ENCODE assay signal across 2 cellular contexts in genomic region chr1:67889466-67889865, GRCh38.
TF ChIP-seq lines count a peak whose summit lies in the region.

No MANE protein-coding gene starts in this region.

TF ChIP-seq in K562, 482 proteins besides CTCF, POLR2A, EP300 and RAD21 (continues in another document):
- TF ChIP-seq SETDB1 (IDR thresholded peaks at IDR 0.05; ENCODE audit: low read length) (no peak), EWSR1 (IDR thresholded peaks at IDR 0.05; ENCODE audit: borderline replicate concordance, low read depth, partially characterized antibody) (no peak), RBBP5 (IDR thresholded peaks at IDR 0.05; ENCODE audit: borderline replicate concordance, insufficient read depth, low read length, poor library complexity, severe bottlenecking) (no peak), ZNF79 (CRISPR knock-in tag; IDR thresholded peaks at IDR 0.05; ENCODE audit: low read depth) (no peak), ZNF408 (CRISPR knock-in tag; IDR thresholded peaks at IDR 0.05; ENCODE audit: low read depth) (no peak), ZNF134 (CRISPR knock-in tag; conservative IDR thresholded peaks at IDR 0.05) (no peak), ZNF518B (CRISPR knock-in tag; IDR thresholded peaks at IDR 0.05) (no peak), ZNF507 (tag; conservative IDR thresholded peaks at IDR 0.05) (no peak), ELK1 (CRISPR knock-in tag; IDR thresholded peaks at IDR 0.05) (no peak), SIN3A (IDR thresholded peaks at IDR 0.05; ENCODE audit: borderline replicate concordance in 2 of 2, control insufficient read depth in 1 of 2, low read depth in 2 of 2, low read length in 2 of 2) (no peak), GABPA (tag; conservative IDR thresholded peaks at IDR 0.05; ENCODE audit: low read depth) (no peak), ZBTB43 (CRISPR knock-in tag; IDR thresholded peaks at IDR 0.05) (no peak), CREBBP (IDR thresholded peaks at IDR 0.05; ENCODE audit: low read depth, low read length) (no peak), ZFPM2 (CRISPR knock-in tag; IDR thresholded peaks at IDR 0.05) (no peak), ZNF561 (CRISPR knock-in tag; conservative IDR thresholded peaks at IDR 0.05) (no peak), ZNF316 (IDR thresholded peaks at IDR 0.05) (no peak), PRDM10 (IDR thresholded peaks at IDR 0.05; ENCODE audit: partially characterized antibody) (no peak)

TF ChIP-seq in HEK293T, 16 proteins besides CTCF, POLR2A, EP300 and RAD21:
- TF ChIP-seq TARDBP (IDR thresholded peaks at IDR 0.05) (no peak), BHLHE40 (IDR thresholded peaks at IDR 0.05; ENCODE audit: borderline replicate concordance) (no peak), FOXA1 (IDR thresholded peaks at IDR 0.05) (no peak), LEF1 (IDR thresholded peaks at IDR 0.05; ENCODE audit: borderline replicate concordance) (no peak), SP1 (IDR thresholded peaks at IDR 0.05) (no peak), SUZ12 (IDR thresholded peaks at IDR 0.05) (no peak), NFRKB (IDR thresholded peaks at IDR 0.05) (no peak), HDGF (IDR thresholded peaks at IDR 0.05; ENCODE audit: borderline replicate concordance) (no peak), ZNF384 (IDR thresholded peaks at IDR 0.05) (no peak), CTBP1 (IDR thresholded peaks at IDR 0.05; ENCODE audit: borderline replicate concordance) (no peak), ARNT (IDR thresholded peaks at IDR 0.05) (no peak), FOXM1 (IDR thresholded peaks at IDR 0.05; ENCODE audit: borderline replicate concordance) (no peak), L3MBTL2 (conservative IDR thresholded peaks at IDR 0.05) (no peak), ELF4 (IDR thresholded peaks at IDR 0.05) (no peak), FOXK2 (IDR thresholded peaks at IDR 0.05) (no peak)
- TF ChIP-seq, protein P1, sequence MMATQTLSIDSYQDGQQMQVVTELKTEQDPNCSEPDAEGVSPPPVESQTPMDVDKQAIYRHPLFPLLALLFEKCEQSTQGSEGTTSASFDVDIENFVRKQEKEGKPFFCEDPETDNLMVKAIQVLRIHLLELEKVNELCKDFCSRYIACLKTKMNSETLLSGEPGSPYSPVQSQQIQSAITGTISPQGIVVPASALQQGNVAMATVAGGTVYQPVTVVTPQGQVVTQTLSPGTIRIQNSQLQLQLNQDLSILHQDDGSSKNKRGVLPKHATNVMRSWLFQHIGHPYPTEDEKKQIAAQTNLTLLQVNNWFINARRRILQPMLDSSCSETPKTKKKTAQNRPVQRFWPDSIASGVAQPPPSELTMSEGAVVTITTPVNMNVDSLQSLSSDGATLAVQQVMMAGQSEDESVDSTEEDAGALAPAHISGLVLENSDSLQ (IDR thresholded peaks at IDR 0.05): no peak
